19 cellular contexts compared by ENCODE assay signal in genomic region chr5:60066502-60066901, GRCh38.
DNase-seq lines count a peak whose midpoint lies in the region; ATAC-seq, FAIRE-seq and TF ChIP-seq lines count a peak whose summit lies in the region.
"Had no signal": no experiment of that assay in that cellular context is flagged by ENCODE, and none has a peak within 500 bp of the region (broad histone marks: within the 10 kb centered on the region; RNA-seq: fewer than 3 reads in every experiment).

No MANE protein-coding gene starts in this region.

- H3K9ac ChIP-seq in fibroblast of lung (ENCODE audit: insufficient read depth, low read length), result no peak overlapping the region
- H3K9ac ChIP-seq: BLaER1 treated with 17β-estradiol and CSF1 and Interleukin-3, amounts not matched to agents 10 nM and 100 nM had no signal

- H3K4me1 ChIP-seq in fibroblast of lung (ENCODE audit: control insufficient read depth, extremely low read depth, insufficient read depth, low read length), result no peaks in the 10 kb centered on the region
- H3K4me1 ChIP-seq: BLaER1 treated with 17β-estradiol and CSF1 and Interleukin-3, amounts not matched to agents 10 nM and 100 nM; breast epithelium; right lobe of liver had no signal

- H2AFZ ChIP-seq in fibroblast of lung (ENCODE audit: low read length), result no peak overlapping the region

- H3K36me3 ChIP-seq in fibroblast of lung (ENCODE audit: control insufficient read depth, insufficient read depth, low read length), result no peaks in the 10 kb centered on the region
- H3K36me3 ChIP-seq: BLaER1 treated with 17β-estradiol and CSF1 and Interleukin-3, amounts not matched to agents 10 nM and 100 nM; breast epithelium; right lobe of liver had no signal

- DNase-seq in HFF-Myc (ENCODE audit: extremely low read depth, low read depth) (peak; percentile 27), fibroblast of lung (ENCODE audit: low read depth in 2 of 2) (peak; percentile 1 to 81), urothelium cell line (ENCODE audit: low spot score) (peak; percentile 6), DMS 273 treated with DMSO at 0.1 percent for 48 hours (lab: John Stamatoyannopoulos, UW) (no peak), pons (ENCODE audit: low spot score) (no peak), NCI-H2196 treated with DMSO at 0.1 percent for 48 hours (lab: John Stamatoyannopoulos, UW; ENCODE audit: unreplicated experiment) (no peak)
- DNase-seq: GDM1; KG1; left cardiac atrium; naive thymus-derived CD4-positive, alpha-beta T cell; NCI-H2029; NCI-H345; right lobe of liver; substantia nigra had no signal

- H3K4me2 ChIP-seq in fibroblast of lung (ENCODE audit: extremely low read depth, insufficient read depth, low read length), result no peak overlapping the region
- H3K4me2 ChIP-seq: BLaER1 treated with 17β-estradiol and CSF1 and Interleukin-3, amounts not matched to agents 10 nM and 100 nM had no signal

- H3K4me3 ChIP-seq in HFF-Myc (replicated peaks; ENCODE audit: low read depth, low read length) (no peak overlapping the region), fibroblast of lung (replicated peaks in 1 of 4; ENCODE audit: control extremely low read depth in 1 of 4, insufficient read depth in 1 of 4, low read depth in 3 of 4, low read length in 4 of 4) (no peak overlapping the region)
- H3K4me3 ChIP-seq: BLaER1 treated with 17β-estradiol and CSF1 and Interleukin-3, amounts not matched to agents 10 nM and 100 nM; breast epithelium; right lobe of liver; SK-N-MC had no signal

- no peaks in the 10 kb centered on the region for H3K27me3 ChIP-seq in fibroblast of lung (ENCODE audit: control insufficient read depth, insufficient read depth, low read length)
- H3K27me3 ChIP-seq: BLaER1 treated with 17β-estradiol and CSF1 and Interleukin-3, amounts not matched to agents 10 nM and 100 nM; breast epithelium; right lobe of liver had no signal

- no peak overlapping the region for H3K27ac ChIP-seq in fibroblast of lung (ENCODE audit: insufficient read depth, low read length)
- H3K27ac ChIP-seq: BLaER1 treated with 17β-estradiol and CSF1 and Interleukin-3, amounts not matched to agents 10 nM and 100 nM; breast epithelium; right lobe of liver; SK-N-MC had no signal

- no peak for FAIRE-seq in urothelium cell line (lab: Jason Lieb, UNC)

- TF ChIP-seq CTCF in HFF-Myc (IDR thresholded peaks at IDR 0.05; ENCODE audit: low read depth, low read length, missing control alignments), result no peak
- TF ChIP-seq CTCF in fibroblast of lung (conservative IDR thresholded peaks at IDR 0.05 in 1 of 2, IDR thresholded peaks at IDR 0.05 in 1 of 2; ENCODE audit: low read depth in 1 of 2, low read length in 2 of 2), result no peak

- H4K20me1 ChIP-seq in fibroblast of lung (ENCODE audit: control insufficient read depth, extremely low read depth, insufficient read depth, low read length), result no peaks in the 10 kb centered on the region
- H4K20me1 ChIP-seq: BLaER1 treated with 17β-estradiol and CSF1 and Interleukin-3, amounts not matched to agents 10 nM and 100 nM had no signal

- peak; percentile 95 for ATAC-seq in SK-N-SH treated with all-trans-retinoic acid at 6 μM for 48 hours
- no peak for ATAC-seq in GM18511 (IDR thresholded peaks at IDR 0.05; ENCODE audit: unreplicated experiment)
- ATAC-seq: left cardiac atrium; naive thymus-derived CD4-positive, alpha-beta T cell; right lobe of liver had no signal

- no peaks in the 10 kb centered on the region for H3K79me2 ChIP-seq in fibroblast of lung (ENCODE audit: control insufficient read depth, insufficient read depth, low read length)

- H3K9me3 ChIP-seq in fibroblast of lung (ENCODE audit: control insufficient read depth, insufficient read depth, low read depth, low read length), result no peaks in the 10 kb centered on the region
- H3K9me3 ChIP-seq: BLaER1 treated with 17β-estradiol and CSF1 and Interleukin-3, amounts not matched to agents 10 nM and 100 nM; right lobe of liver had no signal

TF ChIP-seq in SK-N-SH treated with all-trans-retinoic acid at 6 μM for 48 hours, 23 proteins besides CTCF, POLR2A, EP300 and RAD21:
- TF ChIP-seq ISL1 (CRISPR knock-in tag; IDR thresholded peaks at IDR 0.05) (peak; percentile 74), ZFP30 (CRISPR knock-in tag; IDR thresholded peaks at IDR 0.05) (no peak), TOX (CRISPR knock-in tag; IDR thresholded peaks at IDR 0.05; ENCODE audit: borderline replicate concordance) (no peak), POU6F1 (CRISPR knock-in tag; IDR thresholded peaks at IDR 0.05; ENCODE audit: borderline replicate concordance, low read depth) (no peak), ZNF8 (CRISPR knock-in tag; IDR thresholded peaks at IDR 0.05) (no peak), ZFP3 (CRISPR knock-in tag; IDR thresholded peaks at IDR 0.05) (no peak), BACH2 (CRISPR knock-in tag; IDR thresholded peaks at IDR 0.05; ENCODE audit: borderline replicate concordance) (no peak), ZNF565 (CRISPR knock-in tag; conservative IDR thresholded peaks at IDR 0.05; ENCODE audit: low read depth) (no peak)
- TF ChIP-seq, protein P1, sequence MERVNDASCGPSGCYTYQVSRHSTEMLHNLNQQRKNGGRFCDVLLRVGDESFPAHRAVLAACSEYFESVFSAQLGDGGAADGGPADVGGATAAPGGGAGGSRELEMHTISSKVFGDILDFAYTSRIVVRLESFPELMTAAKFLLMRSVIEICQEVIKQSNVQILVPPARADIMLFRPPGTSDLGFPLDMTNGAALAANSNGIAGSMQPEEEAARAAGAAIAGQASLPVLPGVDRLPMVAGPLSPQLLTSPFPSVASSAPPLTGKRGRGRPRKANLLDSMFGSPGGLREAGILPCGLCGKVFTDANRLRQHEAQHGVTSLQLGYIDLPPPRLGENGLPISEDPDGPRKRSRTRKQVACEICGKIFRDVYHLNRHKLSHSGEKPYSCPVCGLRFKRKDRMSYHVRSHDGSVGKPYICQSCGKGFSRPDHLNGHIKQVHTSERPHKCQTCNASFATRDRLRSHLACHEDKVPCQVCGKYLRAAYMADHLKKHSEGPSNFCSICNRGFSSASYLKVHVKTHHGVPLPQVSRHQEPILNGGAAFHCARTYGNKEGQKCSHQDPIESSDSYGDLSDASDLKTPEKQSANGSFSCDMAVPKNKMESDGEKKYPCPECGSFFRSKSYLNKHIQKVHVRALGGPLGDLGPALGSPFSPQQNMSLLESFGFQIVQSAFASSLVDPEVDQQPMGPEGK (CRISPR knock-in tag; IDR thresholded peaks at IDR 0.05; ENCODE audit: borderline replicate concordance), result no peak

Comparison
In these comparisons a context has a peak if more than half of its experiments do, and no peak if none do; other contexts are left out.
1. DNase-seq: peak in HFF-Myc (single experiment), fibroblast of lung (2 of 2) and urothelium cell line (single experiment); none in DMS 273 treated with DMSO at 0.1 percent for 48 hours (single experiment), pons (single experiment) and NCI-H2196 treated with DMSO at 0.1 percent for 48 hours (single experiment).